Comparison of ENCODE assay signal across 1 cellular context in the genomic region with DNA sequence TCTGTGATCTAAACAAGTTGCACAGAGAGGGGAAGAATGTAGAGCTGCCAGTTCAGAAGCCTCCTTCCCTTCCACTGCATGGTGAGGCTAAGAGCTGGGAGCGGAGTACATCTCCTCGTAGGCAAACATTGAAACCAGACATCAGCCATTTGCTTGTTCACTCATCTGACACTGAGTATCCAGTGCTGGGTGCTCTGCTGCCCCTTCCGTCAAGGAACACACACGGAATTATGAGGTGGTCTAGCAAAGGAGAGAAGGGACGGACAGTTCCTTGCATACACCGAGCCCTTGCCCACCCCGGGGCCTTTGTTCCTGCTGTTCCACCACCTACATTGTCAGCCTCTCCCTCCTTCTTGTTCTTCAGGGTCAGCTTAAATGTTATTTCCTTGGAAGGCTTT.
TF ChIP-seq lines count a peak whose summit lies in the region.

No MANE protein-coding gene starts in this region.

TF ChIP-seq in HepG2, 621 proteins besides CTCF, POLR2A, EP300 and RAD21:
- TF ChIP-seq ZNF331 (CRISPR knock-in tag; IDR thresholded peaks at IDR 0.05) (no peak), TEAD3 (CRISPR knock-in tag; optimal IDR thresholded peaks at IDR 0.05; ENCODE audit: borderline replicate concordance) (peak; percentile 28)
